31 cellular contexts compared by ENCODE assay signal in genomic region chr16:73735954-73736353, GRCh38.
"Had no signal": no experiment of that assay in that cellular context is flagged by ENCODE, and none has a peak within 500 bp of the region (broad histone marks: within the 10 kb centered on the region; RNA-seq: fewer than 3 reads in every experiment).

No MANE protein-coding gene starts in this region.

- DNase-seq: activated CD4-positive, alpha-beta memory T cell treated with anti-CD3 and anti-CD28 coated beads, Interleukin-2, amount 10 ng/mL, durations not matched to agents 7 days and 5 days; activated CD4-positive, alpha-beta T cell treated with anti-CD3 and anti-CD28 coated beads, Interleukin-2, amount 10 ng/mL, durations not matched to agents 24 days and 14 days; activated CD4-positive, CD25-positive, alpha-beta regulatory T cell treated with anti-CD3 and anti-CD28 coated beads, Interleukin-2, amount 50 U/mL, for 72 hours; activated CD8-positive, alpha-beta memory T cell treated with anti-CD3 and anti-CD28 coated beads, Interleukin-2, amount 50 U/mL, for 48 hours; activated gamma-delta T cell; activated naive CD4-positive, alpha-beta T cell treated with anti-CD3 and anti-CD28 coated beads, Interleukin-2, amount 10 ng/mL, durations not matched to agents 7 days and 5 days; activated naive CD8-positive, alpha-beta T cell treated with anti-CD3 and anti-CD28 coated beads, Interleukin-2, amount 10 ng/mL, durations not matched to agents 7 days and 5 days; activated T-cell treated with anti-CD3 and anti-CD28 coated beads, Interleukin-2, amount 50 U/mL, for 24 hours; central memory CD4-positive, alpha-beta T cell; esophagus squamous epithelium; glutamatergic neuron; islet precursor cell; left colon; naive B cell; nephron progenitor cell; retina; small intestine; stimulated activated CD4-positive, alpha-beta T cell treated with anti-CD3 and anti-CD28 coated beads, Interleukin-4, amount 100 ng/mL, for 24 hours; stimulated activated naive CD8-positive, alpha-beta T cell treated with anti-CD3 and anti-CD28 coated beads, Interleukin-15, amount 100 ng/mL, for 72 hours; substantia nigra; T-helper 2 cell; uterus had no signal

- H3K27ac ChIP-seq: ascending aorta, esophagus squamous epithelium, neutrophil, uterus had no signal

- H3K4me1 ChIP-seq: ascending aorta, uterus had no signal

- H3K4me1 Mint-ChIP-seq: activated CD4-positive, alpha-beta memory T cell treated with anti-CD3 and anti-CD28 coated beads, Interleukin-2, amount 10 ng/mL, durations not matched to agents 7 days and 5 days; activated naive CD4-positive, alpha-beta T cell treated with anti-CD3 and anti-CD28 coated beads, Interleukin-2, amount 10 ng/mL, durations not matched to agents 7 days and 5 days; activated naive CD8-positive, alpha-beta T cell treated with anti-CD3 and anti-CD28 coated beads, Interleukin-2, amount 10 ng/mL, durations not matched to agents 7 days and 5 days; brain; naive B cell; stimulated activated effector memory CD8-positive, alpha-beta T cell treated with anti-CD3 and anti-CD28 coated beads, Interleukin-12 subunit alpha, Interleukin-12 subunit beta, amount 100 ng/mL, for 72 hours had no signal

- FAIRE-seq: frontal cortex, small intestine had no signal

- H3K27me3 Mint-ChIP-seq: activated CD4-positive, alpha-beta memory T cell treated with anti-CD3 and anti-CD28 coated beads, Interleukin-2, amount 10 ng/mL, durations not matched to agents 7 days and 5 days; activated CD4-positive, alpha-beta T cell treated with anti-CD3 and anti-CD28 coated beads, Interleukin-2, amount 10 ng/mL, durations not matched to agents 24 days and 14 days; activated naive CD4-positive, alpha-beta T cell treated with anti-CD3 and anti-CD28 coated beads, Interleukin-2, amount 10 ng/mL, durations not matched to agents 7 days and 5 days; activated naive CD8-positive, alpha-beta T cell treated with anti-CD3 and anti-CD28 coated beads, Interleukin-2, amount 10 ng/mL, durations not matched to agents 7 days and 5 days; naive B cell; progenitor cell of endocrine pancreas had no signal

- H3K9me3 Mint-ChIP-seq: activated naive CD8-positive, alpha-beta T cell treated with anti-CD3 and anti-CD28 coated beads, Interleukin-2, amount 10 ng/mL, durations not matched to agents 7 days and 5 days; activated T-cell treated with anti-CD3 and anti-CD28 coated beads, Interleukin-2, amount 50 U/mL, for 24 hours had no signal

- H3K4me3 Mint-ChIP-seq: activated CD4-positive, alpha-beta memory T cell treated with anti-CD3 and anti-CD28 coated beads, Interleukin-2, amount 10 ng/mL, durations not matched to agents 7 days and 5 days; activated CD4-positive, alpha-beta T cell treated with anti-CD3 and anti-CD28 coated beads, Interleukin-2, amount 10 ng/mL, durations not matched to agents 24 days and 14 days; activated naive CD4-positive, alpha-beta T cell treated with anti-CD3 and anti-CD28 coated beads, Interleukin-2, amount 10 ng/mL, durations not matched to agents 7 days and 5 days; activated naive CD8-positive, alpha-beta T cell treated with anti-CD3 and anti-CD28 coated beads, Interleukin-2, amount 10 ng/mL, durations not matched to agents 7 days and 5 days; activated T-cell treated with anti-CD3 and anti-CD28 coated beads, Interleukin-2, amount 50 U/mL, for 24 hours; brain; mesothelial cell of epicardium; naive B cell; nephron progenitor cell; stimulated activated effector memory CD8-positive, alpha-beta T cell treated with anti-CD3 and anti-CD28 coated beads, Interleukin-12 subunit alpha, Interleukin-12 subunit beta, amount 100 ng/mL, for 72 hours; stimulated activated naive CD8-positive, alpha-beta T cell treated with anti-CD3 and anti-CD28 coated beads, Interleukin-15, amount 100 ng/mL, for 72 hours; type B pancreatic cell had no signal

- H3K27me3 ChIP-seq: ascending aorta, esophagus squamous epithelium, neutrophil, uterus had no signal

- H3K27ac Mint-ChIP-seq: activated CD4-positive, alpha-beta memory T cell treated with anti-CD3 and anti-CD28 coated beads, Interleukin-2, amount 10 ng/mL, durations not matched to agents 7 days and 5 days; activated CD4-positive, alpha-beta T cell treated with anti-CD3 and anti-CD28 coated beads, Interleukin-2, amount 10 ng/mL, durations not matched to agents 24 days and 14 days; activated naive CD4-positive, alpha-beta T cell treated with anti-CD3 and anti-CD28 coated beads, Interleukin-2, amount 10 ng/mL, durations not matched to agents 7 days and 5 days; activated naive CD8-positive, alpha-beta T cell treated with anti-CD3 and anti-CD28 coated beads, Interleukin-2, amount 10 ng/mL, durations not matched to agents 7 days and 5 days; activated T-cell treated with anti-CD3 and anti-CD28 coated beads, Interleukin-2, amount 50 U/mL, for 24 hours; brain; mesothelial cell of epicardium; naive B cell; nephron progenitor cell; progenitor cell of endocrine pancreas; stimulated activated effector memory CD8-positive, alpha-beta T cell treated with anti-CD3 and anti-CD28 coated beads, Interleukin-12 subunit alpha, Interleukin-12 subunit beta, amount 100 ng/mL, for 72 hours; stimulated activated naive CD8-positive, alpha-beta T cell treated with anti-CD3 and anti-CD28 coated beads, Interleukin-15, amount 100 ng/mL, for 72 hours; type B pancreatic cell had no signal

- H3K9me3 ChIP-seq: ascending aorta, esophagus squamous epithelium, neutrophil, uterus had no signal

- H3K36me3 ChIP-seq: ascending aorta, esophagus squamous epithelium, neutrophil, uterus had no signal

- ATAC-seq: left colon; sciatic nerve; stimulated activated effector memory CD8-positive, alpha-beta T cell treated with anti-CD3 and anti-CD28 coated beads, Interleukin-12 subunit alpha, Interleukin-12 subunit beta, amount 100 ng/mL, for 72 hours had no signal

- H3K36me3 Mint-ChIP-seq: activated naive CD4-positive, alpha-beta T cell treated with anti-CD3 and anti-CD28 coated beads, Interleukin-2, amount 10 ng/mL, durations not matched to agents 7 days and 5 days; activated naive CD8-positive, alpha-beta T cell treated with anti-CD3 and anti-CD28 coated beads, Interleukin-2, amount 10 ng/mL, durations not matched to agents 7 days and 5 days; mesothelial cell of epicardium; naive B cell; stimulated activated effector memory CD8-positive, alpha-beta T cell treated with anti-CD3 and anti-CD28 coated beads, Interleukin-12 subunit alpha, Interleukin-12 subunit beta, amount 100 ng/mL, for 72 hours had no signal

- H3K4me3 ChIP-seq: ascending aorta, esophagus squamous epithelium, uterus had no signal
